ENCODE assay signal across 1 cellular context in genomic region chr12:131370791-131371579, GRCh38.
TF ChIP-seq lines count a peak whose summit lies in the region.

No MANE protein-coding gene starts in this region.

TF ChIP-seq in WTC11, 78 proteins besides CTCF, POLR2A, EP300 and RAD21 (continued from another document):
- TF ChIP-seq ATF2 (CRISPR knock-in tag; IDR thresholded peaks at IDR 0.05; ENCODE audit: borderline replicate concordance, low read depth): no peak
- TF ChIP-seq ZNF425 (CRISPR knock-in tag; conservative IDR thresholded peaks at IDR 0.05): no peak
- no peak for TF ChIP-seq FOXK1 (CRISPR knock-in tag; IDR thresholded peaks at IDR 0.05)
- no peak for TF ChIP-seq ZNF219 (CRISPR knock-in tag; IDR thresholded peaks at IDR 0.05; ENCODE audit: borderline replicate concordance)
- no peak for TF ChIP-seq SMAD3 (CRISPR knock-in tag; IDR thresholded peaks at IDR 0.05; ENCODE audit: borderline replicate concordance)
- TF ChIP-seq, protein P1, sequence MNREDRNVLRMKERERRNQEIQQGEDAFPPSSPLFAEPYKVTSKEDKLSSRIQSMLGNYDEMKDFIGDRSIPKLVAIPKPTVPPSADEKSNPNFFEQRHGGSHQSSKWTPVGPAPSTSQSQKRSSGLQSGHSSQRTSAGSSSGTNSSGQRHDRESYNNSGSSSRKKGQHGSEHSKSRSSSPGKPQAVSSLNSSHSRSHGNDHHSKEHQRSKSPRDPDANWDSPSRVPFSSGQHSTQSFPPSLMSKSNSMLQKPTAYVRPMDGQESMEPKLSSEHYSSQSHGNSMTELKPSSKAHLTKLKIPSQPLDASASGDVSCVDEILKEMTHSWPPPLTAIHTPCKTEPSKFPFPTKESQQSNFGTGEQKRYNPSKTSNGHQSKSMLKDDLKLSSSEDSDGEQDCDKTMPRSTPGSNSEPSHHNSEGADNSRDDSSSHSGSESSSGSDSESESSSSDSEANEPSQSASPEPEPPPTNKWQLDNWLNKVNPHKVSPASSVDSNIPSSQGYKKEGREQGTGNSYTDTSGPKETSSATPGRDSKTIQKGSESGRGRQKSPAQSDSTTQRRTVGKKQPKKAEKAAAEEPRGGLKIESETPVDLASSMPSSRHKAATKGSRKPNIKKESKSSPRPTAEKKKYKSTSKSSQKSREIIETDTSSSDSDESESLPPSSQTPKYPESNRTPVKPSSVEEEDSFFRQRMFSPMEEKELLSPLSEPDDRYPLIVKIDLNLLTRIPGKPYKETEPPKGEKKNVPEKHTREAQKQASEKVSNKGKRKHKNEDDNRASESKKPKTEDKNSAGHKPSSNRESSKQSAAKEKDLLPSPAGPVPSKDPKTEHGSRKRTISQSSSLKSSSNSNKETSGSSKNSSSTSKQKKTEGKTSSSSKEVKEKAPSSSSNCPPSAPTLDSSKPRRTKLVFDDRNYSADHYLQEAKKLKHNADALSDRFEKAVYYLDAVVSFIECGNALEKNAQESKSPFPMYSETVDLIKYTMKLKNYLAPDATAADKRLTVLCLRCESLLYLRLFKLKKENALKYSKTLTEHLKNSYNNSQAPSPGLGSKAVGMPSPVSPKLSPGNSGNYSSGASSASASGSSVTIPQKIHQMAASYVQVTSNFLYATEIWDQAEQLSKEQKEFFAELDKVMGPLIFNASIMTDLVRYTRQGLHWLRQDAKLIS (CRISPR knock-in tag; IDR thresholded peaks at IDR 0.05; ENCODE audit: borderline replicate concordance): no peak
- TF ChIP-seq PRDM15 (CRISPR knock-in tag; IDR thresholded peaks at IDR 0.05): no peak
- TF ChIP-seq GABPB1 (CRISPR knock-in tag; IDR thresholded peaks at IDR 0.05): no peak
- no peak for TF ChIP-seq ZBTB43 (CRISPR knock-in tag; IDR thresholded peaks at IDR 0.05)
- no peak for TF ChIP-seq ZNF416 (CRISPR knock-in tag; IDR thresholded peaks at IDR 0.05)
- TF ChIP-seq KAT7 (CRISPR knock-in tag; IDR thresholded peaks at IDR 0.05; ENCODE audit: borderline replicate concordance): no peak
- no peak for TF ChIP-seq ZNF263 (CRISPR knock-in tag; IDR thresholded peaks at IDR 0.05; ENCODE audit: low read depth)
- no peak for TF ChIP-seq ESRRA (CRISPR knock-in tag; IDR thresholded peaks at IDR 0.05; ENCODE audit: borderline replicate concordance)
- no peak for TF ChIP-seq ATF1 (CRISPR knock-in tag; IDR thresholded peaks at IDR 0.05)
